ENCODE assay signal across 8 cellular contexts in the genomic region with DNA sequence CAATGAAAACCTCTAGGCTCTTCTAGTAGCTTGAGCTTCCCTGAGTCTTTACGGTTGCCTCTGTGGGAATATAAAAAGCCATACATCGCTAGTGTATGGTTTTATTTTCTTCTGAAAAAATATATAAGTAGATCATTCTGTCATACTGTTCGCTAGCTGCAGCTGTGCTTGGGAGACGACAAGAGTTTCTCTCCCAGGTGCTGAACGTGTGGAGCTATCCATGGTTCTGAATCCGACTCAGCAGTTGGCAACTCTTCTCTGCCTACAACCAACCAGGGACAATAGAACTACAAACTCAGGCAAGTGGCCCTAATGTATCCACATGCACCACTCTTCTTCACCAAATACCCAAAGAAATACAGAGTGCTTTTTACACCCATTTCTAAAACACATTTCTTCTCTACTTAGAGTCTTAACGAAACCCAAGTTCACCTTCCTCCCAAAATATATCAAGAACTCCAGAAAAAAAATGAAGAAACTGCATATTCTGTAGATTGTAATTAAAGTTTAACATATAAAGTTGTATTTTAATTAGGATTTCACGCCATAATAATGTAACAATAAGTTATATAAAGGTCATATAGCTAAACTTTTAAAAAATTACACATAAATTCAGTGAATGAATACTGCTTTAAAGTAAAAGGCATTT. TPM values are rescaled to one million over a fixed set of nuclear protein-coding genes. Genes with fewer than 3 reads are reported as not detected.
DNase-seq lines count a peak whose midpoint lies in the region; ATAC-seq and TF ChIP-seq lines count a peak whose summit lies in the region.

No MANE protein-coding gene starts in this region.

- H3K27ac Mint-ChIP-seq in natural killer cell treated with Interleukin-12 subunit alpha and Interleukin-12 subunit beta and Interleukin-15 and Interleukin-18, amount 100 ng/mL, for 72 hours: no peak overlapping the region

- H3K27ac ChIP-seq in SJCRH30 (no peak overlapping the region), osteoblast (ENCODE audit: low read depth, low read length) (no peak overlapping the region)

- H3K36me3 ChIP-seq in SJCRH30: no peaks in the 10 kb centered on the region
- no peaks in the 10 kb centered on the region for H3K36me3 ChIP-seq in osteoblast (ENCODE audit: insufficient read depth, low read length)

- TF ChIP-seq CTCF in epithelial cell of proximal tubule (conservative IDR thresholded peaks at IDR 0.05; ENCODE audit: low read depth, low read length): no peak
- no peak for TF ChIP-seq CTCF in osteoblast (IDR thresholded peaks at IDR 0.05; ENCODE audit: extremely low read depth, low read depth, low read length)

- H3K4me2 ChIP-seq in osteoblast (ENCODE audit: insufficient read depth, low read length): no peak overlapping the region

- peaks cover 14% of the 10 kb centered on the region for H3K9me3 Mint-ChIP-seq in natural killer cell treated with Interleukin-12 subunit alpha and Interleukin-12 subunit beta and Interleukin-15 and Interleukin-18, amount 100 ng/mL, for 72 hours

- H3K36me3 Mint-ChIP-seq in natural killer cell treated with Interleukin-12 subunit alpha and Interleukin-12 subunit beta and Interleukin-15 and Interleukin-18, amount 100 ng/mL, for 72 hours: no peaks in the 10 kb centered on the region

- H3K4me1 ChIP-seq in SJCRH30 (no peaks in the 10 kb centered on the region), osteoblast (ENCODE audit: insufficient read depth, low read length) (no peaks in the 10 kb centered on the region)

- no peak overlapping the region for H3K4me3 ChIP-seq in SJCRH30
- no peak overlapping the region for H3K4me3 ChIP-seq in epithelial cell of proximal tubule (ENCODE audit: low read depth, low read length)
- H3K4me3 ChIP-seq in osteoblast (ENCODE audit: insufficient read depth, low read length): no peak overlapping the region

- no peaks in the 10 kb centered on the region for H4K20me1 ChIP-seq in osteoblast (ENCODE audit: insufficient read depth, low read length)

- H3K27me3 Mint-ChIP-seq in natural killer cell treated with Interleukin-12 subunit alpha and Interleukin-12 subunit beta and Interleukin-15 and Interleukin-18, amount 100 ng/mL, for 72 hours: peaks cover 0 to 3% of the 10 kb centered on the region in 2 donors

- ATAC-seq in HG03139 (IDR thresholded peaks at IDR 0.05; ENCODE audit: unreplicated experiment): peak; percentile 80
- no peak for ATAC-seq in natural killer cell treated with Interleukin-12 subunit alpha and Interleukin-12 subunit beta and Interleukin-15 and Interleukin-18, amount 100 ng/mL, for 72 hours

- H3K27me3 ChIP-seq in SJCRH30 (no peaks in the 10 kb centered on the region), osteoblast (ENCODE audit: insufficient read depth, low read length) (no peaks in the 10 kb centered on the region)

- H3K4me3 Mint-ChIP-seq in natural killer cell treated with Interleukin-12 subunit alpha and Interleukin-12 subunit beta and Interleukin-15 and Interleukin-18, amount 100 ng/mL, for 72 hours: no peak overlapping the region

- H3K79me2 ChIP-seq in osteoblast (ENCODE audit: insufficient read depth, low read length): no peaks in the 10 kb centered on the region

- H3K4me1 Mint-ChIP-seq in natural killer cell treated with Interleukin-12 subunit alpha and Interleukin-12 subunit beta and Interleukin-15 and Interleukin-18, amount 100 ng/mL, for 72 hours (ENCODE audit: low read depth in 2 of 2): no peaks in the 10 kb centered on the region

- no peak overlapping the region for H2AFZ ChIP-seq in osteoblast (ENCODE audit: low read length)

- no peaks in the 10 kb centered on the region for H3K9me3 ChIP-seq in SJCRH30 (replicated peaks)
- H3K9me3 ChIP-seq in osteoblast (ENCODE audit: low read depth, low read length): peaks cover 3% of the 10 kb centered on the region

- peak; percentile 2 to 3 for DNase-seq in stimulated activated CD4-positive, alpha-beta T cell treated with anti-CD3 and anti-CD28 coated beads, Interleukin-4, amount 100 ng/mL, for 48 hours (ENCODE audit: low read depth in 2 of 2)
- DNase-seq in stimulated activated CD4-positive, alpha-beta T cell treated with anti-CD3 and anti-CD28 coated beads, Interleukin-4, amount 100 ng/mL, for 24 hours: no peak
- peak; percentile 70 to 87 for DNase-seq in SJCRH30
- DNase-seq in epithelial cell of proximal tubule (ENCODE audit: low read depth): peak; percentile 33
- peak; percentile 66 for DNase-seq in osteoblast (ENCODE audit: insufficient read length, low spot score, missing footprints)
- DNase-seq in natural killer cell treated with Interleukin-12 subunit alpha and Interleukin-12 subunit beta and Interleukin-15 and Interleukin-18, amount 100 ng/mL, for 72 hours (ENCODE audit: low spot score): no peak
- DNase-seq in NCI-H2107 (lab: John Stamatoyannopoulos, UW): no peak

RNA-seq across cellular contexts. Expression of a gene that starts 2.2 kb away (rescaled TPM):
- total RNA-seq in SJCRH30 (2014; rRNA removed; shearing (Covaris generic)): 0.04 and 0.20 TPM in 2 replicates
- total RNA-seq in epithelial cell of proximal tubule: 0.14 TPM in 1 of 2 replicates, not detected in the other
- not detected in 2 replicates for total RNA-seq in osteoblast
- not detected for total RNA-seq in natural killer cell treated with Interleukin-12 subunit alpha and Interleukin-12 subunit beta and Interleukin-15 and Interleukin-18, amount 100 ng/mL, for 72 hours

Comparison
In these comparisons a context has a peak if more than half of its experiments do, and no peak if none do; other contexts are left out.
1. DNase-seq: peak in stimulated activated CD4-positive, alpha-beta T cell treated with anti-CD3 and anti-CD28 coated beads, Interleukin-4, amount 100 ng/mL, for 48 hours (2 of 2), SJCRH30 (2 of 2), epithelial cell of proximal tubule (single experiment) and osteoblast (single experiment); none in stimulated activated CD4-positive, alpha-beta T cell treated with anti-CD3 and anti-CD28 coated beads, Interleukin-4, amount 100 ng/mL, for 24 hours (single experiment), natural killer cell treated with Interleukin-12 subunit alpha and Interleukin-12 subunit beta and Interleukin-15 and Interleukin-18, amount 100 ng/mL, for 72 hours (single experiment) and NCI-H2107 (single experiment).